Comparison of ENCODE assay signal across 17 cellular contexts in genomic region chr2:176650101-176650500, GRCh38.
DNase-seq lines count a peak whose midpoint lies in the region; ATAC-seq and TF ChIP-seq lines count a peak whose summit lies in the region.
"Had no signal": no experiment of that assay in that cellular context is flagged by ENCODE, and none has a peak within 500 bp of the region (broad histone marks: within the 10 kb centered on the region; RNA-seq: fewer than 3 reads in every experiment).

No MANE protein-coding gene starts in this region.

- H3K4me3 ChIP-seq in DND-41 (ENCODE audit: low read depth in 1 of 2, low read length in 2 of 2), result no peak overlapping the region
- H3K4me3 ChIP-seq in GM23338, result no peak overlapping the region
- H3K4me3 ChIP-seq in PC-3 (ENCODE audit: low read length), result no peak overlapping the region
- H3K4me3 ChIP-seq: sigmoid colon had no signal

- H3K9me3 Mint-ChIP-seq in GM23338, result no peaks in the 10 kb centered on the region
- no peaks in the 10 kb centered on the region for H3K9me3 Mint-ChIP-seq in immature natural killer cell
- H3K9me3 Mint-ChIP-seq: CD14-positive monocyte had no signal

- no peaks in the 10 kb centered on the region for H3K9me3 ChIP-seq in DND-41 (ENCODE audit: insufficient read depth, low read length, severe bottlenecking)
- H3K9me3 ChIP-seq in PC-3 (ENCODE audit: low read length), result no peaks in the 10 kb centered on the region
- H3K9me3 ChIP-seq: neutrophil, sigmoid colon had no signal

- H2AFZ ChIP-seq in DND-41 (ENCODE audit: low read depth, low read length) (no peak overlapping the region), GM23338 (no peak overlapping the region), PC-3 (ENCODE audit: low read length) (no peak overlapping the region)

- no peak overlapping the region for H3K27ac ChIP-seq in DND-41 (ENCODE audit: low read length)
- no peak overlapping the region for H3K27ac ChIP-seq in GM23338 (ENCODE audit: low read depth)
- no peak overlapping the region for H3K27ac ChIP-seq in PC-3 (ENCODE audit: low read length)
- H3K27ac ChIP-seq: neutrophil, sigmoid colon had no signal

- H3K4me1 Mint-ChIP-seq in GM23338, result peaks cover 56% of the 10 kb centered on the region
- H3K4me1 Mint-ChIP-seq in immature natural killer cell, result peaks cover 0 to 6% of the 10 kb centered on the region in 2 donors
- H3K4me1 Mint-ChIP-seq: CD14-positive monocyte had no signal

- no peak overlapping the region for H3K9ac ChIP-seq in DND-41 (ENCODE audit: low read depth, low read length)
- H3K9ac ChIP-seq in PC-3 (ENCODE audit: low read length), result no peak overlapping the region

- TF ChIP-seq CTCF in DND-41 (IDR thresholded peaks at IDR 0.05; ENCODE audit: borderline replicate concordance, extremely low read depth, low read length, poor library complexity, severe bottlenecking) (peak; percentile 49), GM23338 (conservative IDR thresholded peaks at IDR 0.05; ENCODE audit: low read depth in 2 of 2) (peak; percentile 22 to 44; a peak in 3 of 4 replicates), PC-3 (conservative IDR thresholded peaks at IDR 0.05; ENCODE audit: low read depth, low read length) (0 out of 2 replicates have a peak, but pooled peaks have one; percentile 23)

- DNase-seq in DND-41, result no peak
- DNase-seq in GM23338 (ENCODE audit: low spot score), result peak; percentile 36
- DNase-seq in PC-3, result no peak
- peak; percentile 63 for DNase-seq in left kidney (ENCODE audit: low read depth, low spot score)
- DNase-seq in amygdala (lab: John Stamatoyannopoulos, UW), result no peak
- DNase-seq in immature natural killer cell, result no peak
- DNase-seq: activated CD8-positive, alpha-beta memory T cell treated with anti-CD3 and anti-CD28 coated beads, Interleukin-2, amount 10 ng/mL, durations not matched to agents 7 days and 5 days; activated gamma-delta T cell; MV-4-11; NCI-H510A treated with DMSO at 0.1 percent for 48 hours; sigmoid colon; stimulated activated CD4-positive, alpha-beta T cell treated with anti-CD3 and anti-CD28 coated beads, Interleukin-4, amount 100 ng/mL, for 1 hour; stimulated activated CD8-positive, alpha-beta memory T cell treated with anti-CD3 and anti-CD28 coated beads, Interleukin-4, amount 100 ng/mL, for 48 hours had no signal

- H3F3A ChIP-seq in GM23338 (replicated peaks; ENCODE audit: low read depth), result no peaks in the 10 kb centered on the region
- no peaks in the 10 kb centered on the region for H3F3A ChIP-seq in PC-3 (ENCODE audit: low read length, unreplicated experiment)

- no peaks in the 10 kb centered on the region for H3K79me2 ChIP-seq in DND-41 (ENCODE audit: insufficient read depth, low read length)
- no peaks in the 10 kb centered on the region for H3K79me2 ChIP-seq in GM23338 (replicated peaks; ENCODE audit: insufficient read depth)
- H3K79me2 ChIP-seq in PC-3 (ENCODE audit: low read length), result no peaks in the 10 kb centered on the region

- no peaks in the 10 kb centered on the region for H3K9me2 ChIP-seq in GM23338 (ENCODE audit: insufficient read depth)
- H3K9me2 ChIP-seq in PC-3 (replicated peaks; ENCODE audit: low read length), result no peaks in the 10 kb centered on the region

- intact Hi-C loops in PC-3 (cut with micrococcal nuclease), result no loop called here

- ATAC-seq in DND-41 (ENCODE audit: insufficient read depth, low read depth) (no peak), GM23338 (no peak), PC-3 (no peak), GM21619 (IDR thresholded peaks at IDR 0.05; ENCODE audit: unreplicated experiment) (no peak)
- ATAC-seq: activated CD4-positive, CD25-positive, alpha-beta regulatory T cell treated with anti-CD3 and anti-CD28 coated beads, Interleukin-2, amount 50 U/mL, for 24 hours; activated CD8-positive, alpha-beta memory T cell treated with anti-CD3 and anti-CD28 coated beads, Interleukin-2, amount 10 ng/mL, durations not matched to agents 7 days and 5 days had no signal

- H3K27ac Mint-ChIP-seq in GM23338, result no peak overlapping the region
- H3K27ac Mint-ChIP-seq in immature natural killer cell, result no peak overlapping the region
- H3K27ac Mint-ChIP-seq: activated CD8-positive, alpha-beta memory T cell treated with anti-CD3 and anti-CD28 coated beads, Interleukin-2, amount 10 ng/mL, durations not matched to agents 7 days and 5 days; CD14-positive monocyte had no signal

- H3K4me2 ChIP-seq in DND-41 (ENCODE audit: insufficient read depth, low read length) (no peak overlapping the region), GM23338 (no peak overlapping the region), PC-3 (ENCODE audit: low read length) (no peak overlapping the region)

- H4K20me1 ChIP-seq in DND-41 (ENCODE audit: insufficient read depth, low read length), result no peaks in the 10 kb centered on the region
- no peaks in the 10 kb centered on the region for H4K20me1 ChIP-seq in GM23338 (replicated peaks; ENCODE audit: insufficient read depth)
- no peaks in the 10 kb centered on the region for H4K20me1 ChIP-seq in PC-3 (ENCODE audit: low read length)

- POLR2A ChIA-PET in PC-3 (lab: Charles Lee; ENCODE audit: unreplicated experiment), result no interaction called here

- H3K36me3 Mint-ChIP-seq in GM23338 (ENCODE audit: low read depth), result no peaks in the 10 kb centered on the region
- H3K36me3 Mint-ChIP-seq in immature natural killer cell, result no peaks in the 10 kb centered on the region
- H3K36me3 Mint-ChIP-seq: CD14-positive monocyte had no signal

- H3K27me3 Mint-ChIP-seq in GM23338 (ENCODE audit: insufficient read depth, low read depth, poor library complexity) (peaks cover 1% of the 10 kb centered on the region), immature natural killer cell (ENCODE audit: low read depth in 3 of 3) (peaks cover 0 to 3% (median under 1%) of the 10 kb centered on the region in 3 donors)

- H3K4me3 Mint-ChIP-seq in GM23338 (no peak overlapping the region), immature natural killer cell (no peak overlapping the region)
- H3K4me3 Mint-ChIP-seq: activated CD8-positive, alpha-beta memory T cell treated with anti-CD3 and anti-CD28 coated beads, Interleukin-2, amount 10 ng/mL, durations not matched to agents 7 days and 5 days had no signal

- CTCF ChIA-PET in PC-3 (lab: Charles Lee), result interaction anchor here (0.6 kb wide), 1 partner anchor 94 kb away, joined by 3 read pairs; no protein-coding TSS in a partner anchor

- no peaks in the 10 kb centered on the region for H3K27me3 ChIP-seq in DND-41 (ENCODE audit: insufficient read depth, low read length, poor library complexity)
- H3K27me3 ChIP-seq in GM23338 (ENCODE audit: insufficient read depth), result peaks cover 17% of the 10 kb centered on the region
- no peaks in the 10 kb centered on the region for H3K27me3 ChIP-seq in PC-3 (ENCODE audit: low read length)

- no peaks in the 10 kb centered on the region for H3K4me1 ChIP-seq in DND-41 (ENCODE audit: insufficient read depth, low read length)
- H3K4me1 ChIP-seq in GM23338 (ENCODE audit: insufficient read depth), result peaks cover 48% of the 10 kb centered on the region
- H3K4me1 ChIP-seq in PC-3 (ENCODE audit: insufficient read depth, low read length), result no peaks in the 10 kb centered on the region

- no peaks in the 10 kb centered on the region for H3K36me3 ChIP-seq in DND-41 (ENCODE audit: insufficient read depth, low read length)
- H3K36me3 ChIP-seq in GM23338 (ENCODE audit: insufficient read depth), result no peaks in the 10 kb centered on the region
- no peaks in the 10 kb centered on the region for H3K36me3 ChIP-seq in PC-3 (ENCODE audit: low read depth, low read length)
- H3K36me3 ChIP-seq: neutrophil, sigmoid colon had no signal

- no TSS peak for BruUV-seq in PC-3 (replicated peaks; lab: Mats Ljungman, UMichigan)

TF ChIP-seq in GM23338, 12 proteins besides CTCF, POLR2A, EP300 and RAD21 (continues in another document):
- no peak for TF ChIP-seq REST (IDR thresholded peaks at IDR 0.05; ENCODE audit: unreplicated experiment)

Comparison
In these comparisons a context has a peak if more than half of its experiments do, and no peak if none do; other contexts are left out.
1. DNase-seq: peak in GM23338 (single experiment) and left kidney (single experiment); none in DND-41 (single experiment), PC-3 (single experiment), amygdala (0 of 56) and immature natural killer cell (0 of 3).
2. Peak in every context shown above with its lines, with median percentiles within 50 percentile points of each other: CTCF ChIP-seq.